ENCODE assay signal across 25 cellular contexts in the genomic region with DNA sequence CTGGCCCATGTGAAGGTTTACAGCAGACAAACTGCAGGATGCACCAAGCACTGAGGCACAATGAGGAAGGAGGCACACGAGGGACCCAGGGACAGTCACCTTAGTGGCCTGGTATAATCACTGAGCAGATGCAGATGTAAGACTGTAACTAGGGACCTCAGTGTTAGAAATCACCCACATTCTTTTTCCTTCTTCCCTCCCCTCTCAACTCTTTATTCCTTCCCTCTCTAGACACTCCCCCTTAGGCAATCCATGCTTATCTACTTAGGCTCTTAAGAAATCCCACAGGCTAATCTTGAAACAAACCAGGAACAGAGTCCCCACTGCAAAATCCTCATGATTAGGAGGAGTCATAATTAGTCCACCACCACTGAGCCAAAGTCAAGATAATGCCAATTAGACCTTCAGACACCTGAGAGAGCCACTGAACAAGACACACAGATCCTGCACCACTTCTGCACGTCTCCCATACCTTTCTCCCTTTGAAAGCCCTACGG.
A peak's percentile ranks its signal among the peaks of the same experiment; 100 is the strongest.
DNase-seq lines count a peak whose midpoint lies in the region; TF ChIP-seq lines count a peak whose summit lies in the region.
"Had no signal": no experiment of that assay in that cellular context is flagged by ENCODE, and none has a peak within 500 bp of the region (broad histone marks: within the 10 kb centered on the region; RNA-seq: fewer than 3 reads in every experiment).

No MANE protein-coding gene starts in this region.

- H3K4me3 Mint-ChIP-seq in H9 (peak overlapping the region in 1 of 2 experiments; percentile 64; a peak in 3 of 5 replicates), glutamatergic neuron (ENCODE audit: unreplicated experiment) (peak overlapping the region; percentile 76)
- H3K4me3 Mint-ChIP-seq: CD4-positive, alpha-beta T cell had no signal

- H4K5ac ChIP-seq in H9 (ENCODE audit: insufficient read length, low read depth, low read length) (no peak overlapping the region), mesendoderm (ENCODE audit: low read length) (no peak overlapping the region)

- TF ChIP-seq CTCF in H9 (conservative IDR thresholded peaks at IDR 0.05) (no peak), glutamatergic neuron (IDR thresholded peaks at IDR 0.05; ENCODE audit: partially characterized antibody, unreplicated experiment) (no peak), PC-9 (conservative IDR thresholded peaks at IDR 0.05) (no peak)

- POLR2A ChIA-PET in PC-9 (lab: Charles Lee; ENCODE audit: unreplicated experiment): no interaction called here

- peaks cover 0 to 3% (median 0%) of the 10 kb centered on the region in 3 experiments; a peak in 2 of 7 replicates for H3K36me3 Mint-ChIP-seq in H9 (ENCODE audit: insufficient read depth in 1 of 3, low read depth in 3 of 3)
- no peaks in the 10 kb centered on the region for H3K36me3 Mint-ChIP-seq in glutamatergic neuron (ENCODE audit: unreplicated experiment)

- H3K36me3 ChIP-seq in mesendoderm (ENCODE audit: control insufficient read depth, insufficient read depth, low read length) (no peaks in the 10 kb centered on the region), PC-9 (ENCODE audit: low read depth) (no peaks in the 10 kb centered on the region)
- H3K36me3 ChIP-seq: MG63 had no signal

- H3K27ac ChIP-seq in H9 (ENCODE audit: insufficient read length, low read depth, low read length) (peak overlapping the region; percentile 79), mesendoderm (ENCODE audit: low read depth, low read length) (no peak overlapping the region), PC-9 (no peak overlapping the region)
- H3K27ac ChIP-seq: SK-N-MC had no signal

- no peak overlapping the region for H2AFZ ChIP-seq in H9 (ENCODE audit: low read length)
- no peak overlapping the region for H2AFZ ChIP-seq in PC-9

- H2BK15ac ChIP-seq in H9 (ENCODE audit: low read depth, low read length) (no peak overlapping the region), mesendoderm (replicated peaks; ENCODE audit: low read depth) (no peak overlapping the region)

- H3K4me1 Mint-ChIP-seq in H9 (peaks cover 70 to 79% of the 10 kb centered on the region in 2 experiments), glutamatergic neuron (ENCODE audit: low read depth, unreplicated experiment) (peaks cover 87% of the 10 kb centered on the region)

- H3T11ph ChIP-seq in H9 (ENCODE audit: low read length): no peak overlapping the region

- H3K27ac Mint-ChIP-seq in H9: peak overlapping the region; percentile 88 to 97 (median 93)
- H3K27ac Mint-ChIP-seq in glutamatergic neuron (ENCODE audit: unreplicated experiment): peak overlapping the region; percentile 78
- H3K27ac Mint-ChIP-seq: CD4-positive, alpha-beta T cell had no signal

- intact Hi-C loops in PC-9 (cut with micrococcal nuclease; ENCODE audit: unreplicated experiment): no loop called here
- intact Hi-C loops in posterior vena cava (cut with DNase I): no loop called here

- H3K56ac ChIP-seq in H9 (ENCODE audit: insufficient read length, low read depth, low read length): no peak overlapping the region
- peak overlapping the region; percentile 53 for H3K56ac ChIP-seq in mesendoderm (ENCODE audit: low read length)

- H3K9me3 Mint-ChIP-seq in H9: no peaks in the 10 kb centered on the region
- peaks cover 28% of the 10 kb centered on the region for H3K9me3 Mint-ChIP-seq in glutamatergic neuron (ENCODE audit: unreplicated experiment)

- H3K9ac ChIP-seq in H9 (ENCODE audit: extremely low read depth, insufficient read length, low read length): no peak overlapping the region
- H3K9ac ChIP-seq in mesendoderm (ENCODE audit: low read length): no peak overlapping the region

- CTCF ChIA-PET in PC-9 (lab: Charles Lee): no interaction called here

- peaks cover 4% of the 10 kb centered on the region for H3K79me1 ChIP-seq in H9 (ENCODE audit: insufficient read depth, low read depth, low read length, poor library complexity, severe bottlenecking)
- peaks cover 5% of the 10 kb centered on the region for H3K79me1 ChIP-seq in mesendoderm (ENCODE audit: low read length)

- H2BK20ac ChIP-seq in H9 (ENCODE audit: low read depth, low read length, poor library complexity, severe bottlenecking): no peak overlapping the region

- no peak overlapping the region for H3K23ac ChIP-seq in H9 (ENCODE audit: insufficient read length, low read depth, low read length)
- no peak overlapping the region for H3K23ac ChIP-seq in mesendoderm (ENCODE audit: low read length)

- H4K91ac ChIP-seq in H9 (ENCODE audit: insufficient read length, low read depth, low read length): no peak overlapping the region

- H3K79me2 ChIP-seq in H9 (ENCODE audit: insufficient read depth, low read length): peaks cover 35% of the 10 kb centered on the region; the same call in 1 of the 2 replicates
- peaks cover 6% of the 10 kb centered on the region for H3K79me2 ChIP-seq in mesendoderm (ENCODE audit: control insufficient read depth, insufficient read depth, low read length)
- H3K79me2 ChIP-seq in PC-9 (ENCODE audit: low read depth): no peaks in the 10 kb centered on the region

- H3K9me3 ChIP-seq in H9 (ENCODE audit: control insufficient read depth, low read depth, low read length): no peaks in the 10 kb centered on the region
- no peaks in the 10 kb centered on the region for H3K9me3 ChIP-seq in PC-9 (ENCODE audit: insufficient read depth, low read depth)
- H3K9me3 ChIP-seq: MG63 had no signal

- H3K14ac ChIP-seq in H9 (ENCODE audit: insufficient read depth, low read length): no peak overlapping the region

- no CpG with 5 or more reads among the region's 3 CpGs for WGBS in H9 (ENCODE audit: extremely low coverage, insufficient read length, low lambda C conversion rate)
- WGBS in mesendoderm (ENCODE audit: extremely low coverage, insufficient coverage, low lambda C conversion rate): no CpG with 5 or more reads among the region's 3 CpGs

- H3K4me2 ChIP-seq in H9 (ENCODE audit: insufficient read depth, insufficient read length, low read length) (peak overlapping the region; percentile 63), mesendoderm (ENCODE audit: low read length) (no peak overlapping the region), PC-9 (no peak overlapping the region)

- H3K4me3 ChIP-seq in mesendoderm (ENCODE audit: low read length) (no peak overlapping the region), PC-9 (no peak overlapping the region)
- H3K4me3 ChIP-seq: K562, MG63, SK-N-MC had no signal

- H4K20me1 ChIP-seq in H9 (ENCODE audit: control insufficient read depth, insufficient read depth, insufficient read length): no peaks in the 10 kb centered on the region
- no peaks in the 10 kb centered on the region for H4K20me1 ChIP-seq in PC-9 (ENCODE audit: insufficient read depth)

- H3K4ac ChIP-seq in H9 (ENCODE audit: low read depth, low read length) (no peak overlapping the region), mesendoderm (ENCODE audit: low read depth, low read length) (no peak overlapping the region)

- H2BK120ac ChIP-seq in H9 (ENCODE audit: low read depth, low read length, poor library complexity, severe bottlenecking) (no peak overlapping the region), mesendoderm (ENCODE audit: low read depth, low read length) (no peak overlapping the region)

- H3K27me3 ChIP-seq in H9 (ENCODE audit: insufficient read depth, low read length) (no peaks in the 10 kb centered on the region), mesendoderm (ENCODE audit: insufficient read depth, low read length, poor library complexity) (no peaks in the 10 kb centered on the region), PC-9 (ENCODE audit: insufficient read depth, low read depth) (0 out of 2 replicates have a peak, but pooled peaks cover 5% of the 10 kb centered on the region)
- H3K27me3 ChIP-seq: MG63 had no signal

- DNase-seq in H9 (no peak), NCI-H82 (lab: John Stamatoyannopoulos, UW) (peak; percentile 92), glutamatergic neuron (no peak), mesendoderm (peak; percentile 78), PC-9 (no peak), posterior vena cava (ENCODE audit: low spot score) (no peak)
- no peak for DNase-seq in stimulated activated CD4-positive, alpha-beta T cell treated with anti-CD3 and anti-CD28 coated beads, Interleukin-2, amount 100 ng/mL, for 24 hours
- DNase-seq: CD4-positive, alpha-beta T cell; COR-L47; DMS153; GDM1; MG63; NCI-H1048; NCI-H1417 treated with DMSO at 0.1 percent for 48 hours; NCI-H187 treated with DMSO at 0.1 percent for 48 hours; NCI-H2107; NCI-H2227 treated with DMSO at 0.1 percent for 48 hours; NCI-H510A treated with DMSO at 0.1 percent for 48 hours; NCI-H748 treated with DMSO at 0.1 percent for 48 hours; PC-3; RPMI8226; SHP77 treated with DMSO at 0.1 percent for 48 hours; SW 1271 had no signal

- H2AK5ac ChIP-seq in H9 (ENCODE audit: insufficient read length, low read length): no peak overlapping the region
- peak overlapping the region; percentile 67 for H2AK5ac ChIP-seq in mesendoderm (ENCODE audit: low read length)

- no peaks in the 10 kb centered on the region for H3K27me3 Mint-ChIP-seq in H9 (ENCODE audit: low read depth)
- peaks cover 32% of the 10 kb centered on the region for H3K27me3 Mint-ChIP-seq in glutamatergic neuron (ENCODE audit: unreplicated experiment)
- H3K27me3 Mint-ChIP-seq: CD4-positive, alpha-beta T cell had no signal

- no peak overlapping the region for H2BK12ac ChIP-seq in H9 (ENCODE audit: insufficient read length, low read depth, low read length)

- no peaks in the 10 kb centered on the region for H3F3A ChIP-seq in PC-9 (ENCODE audit: insufficient read depth, low read depth)

- H3K4me1 ChIP-seq in H9 (ENCODE audit: insufficient read depth, low read length) (peaks cover 49% of the 10 kb centered on the region), mesendoderm (ENCODE audit: control insufficient read depth, low read depth, low read length) (peaks cover 18% of the 10 kb centered on the region), PC-9 (replicated peaks; ENCODE audit: insufficient read depth) (no peaks in the 10 kb centered on the region)

- H2BK5ac ChIP-seq in H9 (ENCODE audit: insufficient read length, low read length): no peak overlapping the region
- H2BK5ac ChIP-seq in mesendoderm (ENCODE audit: low read length): no peak overlapping the region

- H4K8ac ChIP-seq in H9 (replicated peaks; ENCODE audit: insufficient read length, low read depth, low read length): no peak overlapping the region
- H4K8ac ChIP-seq in mesendoderm (ENCODE audit: low read depth, low read length): no peak overlapping the region

- BruUV-seq in PC-9 (replicated peaks; lab: Mats Ljungman, UMichigan): no TSS peak

- H3K9me2 ChIP-seq in PC-9 (ENCODE audit: insufficient read depth): no peaks in the 10 kb centered on the region

- H3K18ac ChIP-seq in H9 (ENCODE audit: insufficient read length, low read depth, low read length) (no peak overlapping the region), mesendoderm (ENCODE audit: low read length) (no peak overlapping the region)

- no peaks in the 10 kb centered on the region for H3K23me2 ChIP-seq in H9 (ENCODE audit: insufficient read length, low read depth, low read length, poor library complexity, severe bottlenecking)

Comparison
In these comparisons a context has a peak if more than half of its experiments do, and no peak if none do; other contexts are left out.
1. DNase-seq: peak in NCI-H82 (single experiment) and mesendoderm (single experiment); none in H9 (single experiment), glutamatergic neuron (single experiment), stimulated activated CD4-positive, alpha-beta T cell treated with anti-CD3 and anti-CD28 coated beads, Interleukin-2, amount 100 ng/mL, for 24 hours (0 of 2), PC-9 (0 of 2) and posterior vena cava (single experiment).